In genomic region chr4:106369456-106370060, GRCh38 we compare ENCODE assay signal across 9 cellular contexts. TPM values are rescaled to one million over a fixed set of nuclear protein-coding genes. Genes with fewer than 3 reads are reported as not detected.
A peak's percentile ranks its signal among the peaks of the same experiment; 100 is the strongest.
DNase-seq lines count a peak whose midpoint lies in the region; ATAC-seq and TF ChIP-seq lines count a peak whose summit lies in the region.
"Had no signal": no experiment of that assay in that cellular context is flagged by ENCODE, and none has a peak within 500 bp of the region (broad histone marks: within the 10 kb centered on the region; RNA-seq: fewer than 3 reads in every experiment).

No MANE protein-coding gene starts in this region.

- TF ChIP-seq CTCF in epithelial cell of proximal tubule (conservative IDR thresholded peaks at IDR 0.05; ENCODE audit: low read depth, low read length) = peak; percentile 83

- DNase-seq in NCI-H446 (lab: John Stamatoyannopoulos, UW) (peak; percentile 14 to 55), NCI-H446 treated with DMSO at 0.1 percent for 48 hours (lab: John Stamatoyannopoulos, UW) (no peak), HS-5 (ENCODE audit: low read depth) (peak; percentile 81), SIG-M5 (lab: John Stamatoyannopoulos, UW) (peak; percentile 27), epithelial cell of proximal tubule (ENCODE audit: low read depth) (peak; percentile 33), non-pigmented ciliary epithelial cell (ENCODE audit: low read depth) (peak; percentile 73)

- ATAC-seq in GM19463 (IDR thresholded peaks at IDR 0.05; ENCODE audit: unreplicated experiment) = peak; percentile 55
- no peak for ATAC-seq in GM18520 (IDR thresholded peaks at IDR 0.05; ENCODE audit: unreplicated experiment)

- no peak overlapping the region for H3K4me3 ChIP-seq in epithelial cell of proximal tubule (ENCODE audit: low read depth, low read length)

RNA-seq across cellular contexts. Expression of gene GIMD1, which starts 1.0 kb away (rescaled TPM):
- not detected in 2 replicates for total RNA-seq in epithelial cell of proximal tubule
- total RNA-seq: temporal lobe had no signal

RNA-seq across cellular contexts. Expression of gene AIMP1, which starts 53.2 kb away (rescaled TPM):
- 25.0 and 34.2 TPM in 2 replicates for total RNA-seq in epithelial cell of proximal tubule

RNA-seq across cellular contexts. Expression of gene TBCK, which starts 53.5 kb away (rescaled TPM):
- total RNA-seq in epithelial cell of proximal tubule = 11.8 and 20.8 TPM in 2 replicates
